12 cellular contexts compared by ENCODE assay signal in genomic region chr2:186570587-186570986, GRCh38. TPM values are rescaled to one million over a fixed set of nuclear protein-coding genes. Genes with fewer than 3 reads are reported as not detected.
DNase-seq lines count a peak whose midpoint lies in the region; ATAC-seq and TF ChIP-seq lines count a peak whose summit lies in the region.
"Had no signal": no experiment of that assay in that cellular context is flagged by ENCODE, and none has a peak within 500 bp of the region (broad histone marks: within the 10 kb centered on the region; RNA-seq: fewer than 3 reads in every experiment).

No MANE protein-coding gene starts in this region.

- CTCF ChIA-PET in Panc1 (lab: Charles Lee), result interaction anchor here (1.1 kb wide), 1 partner anchor 15 kb away, joined by 3 read pairs; no protein-coding TSS in a partner anchor

- TF ChIP-seq CTCF in Panc1 (IDR thresholded peaks at IDR 0.05) (no peak), mucosa of descending colon (IDR thresholded peaks at IDR 0.05) (no peak)

- POLR2A ChIA-PET in Panc1 (lab: Charles Lee), result no interaction called here

- no peaks in the 10 kb centered on the region for H3K9me3 ChIP-seq in Panc1 (ENCODE audit: control insufficient read depth, insufficient read depth, low read depth, low read length)
- H3K9me3 ChIP-seq in mucosa of descending colon, result no peaks in the 10 kb centered on the region

- peak overlapping the region in 1 of 2 experiments; percentile 24; a peak in 2 of 4 replicates for H3K4me3 ChIP-seq in Panc1 (ENCODE audit: low read depth in 2 of 2, low read length in 2 of 2)
- H3K4me3 ChIP-seq in mucosa of descending colon, result no peak overlapping the region
- H3K4me3 ChIP-seq: BLaER1 treated with 17β-estradiol and CSF1 and Interleukin-3, amounts not matched to agents 10 nM and 100 nM had no signal

- ATAC-seq in Panc1 (peak; percentile 76), mucosa of descending colon (peak; percentile 57), GM18870 (IDR thresholded peaks at IDR 0.05; ENCODE audit: unreplicated experiment) (no peak)
- ATAC-seq: activated CD8-positive, alpha-beta memory T cell treated with anti-CD3 and anti-CD28 coated beads, Interleukin-2, amount 10 ng/mL, durations not matched to agents 7 days and 5 days; T-cell had no signal

- H3K4me1 ChIP-seq in Panc1 (ENCODE audit: control insufficient read depth, insufficient read depth, low read length) (peaks cover 32% of the 10 kb centered on the region), mucosa of descending colon (ENCODE audit: low read depth) (no peaks in the 10 kb centered on the region)

- BruUV-seq in Panc1 (replicated peaks; lab: Mats Ljungman, UMichigan), result no TSS peak

- in situ Hi-C loops in Panc1 (cut with HindIII; ENCODE audit: low pct_unique_long_range_greater_than_20kb, low sequenced_read_pairs), result no loop called here

- H3K27me3 ChIP-seq in Panc1 (ENCODE audit: control insufficient read depth, insufficient read depth, low read length), result no peaks in the 10 kb centered on the region
- H3K27me3 ChIP-seq: BLaER1 treated with 17β-estradiol and CSF1 and Interleukin-3, amounts not matched to agents 10 nM and 100 nM had no signal

- no peaks in the 10 kb centered on the region for H3K36me3 ChIP-seq in Panc1 (ENCODE audit: control insufficient read depth, insufficient read depth, low read length)
- no peaks in the 10 kb centered on the region for H3K36me3 ChIP-seq in mucosa of descending colon (ENCODE audit: low read depth)
- H3K36me3 ChIP-seq: BLaER1 treated with 17β-estradiol and CSF1 and Interleukin-3, amounts not matched to agents 10 nM and 100 nM had no signal

- DNase-seq in ELR (ENCODE audit: low read depth) (peak; percentile 79), Panc1 (ENCODE audit: low read depth, low spot score) (no peak), dermis blood vessel endothelial cell (peak; percentile 35), mucosa of descending colon (no peak), midbrain (lab: John Stamatoyannopoulos, UW) (no peak), hepatic stellate cell (ENCODE audit: low spot score) (no peak), HuH-7 (ENCODE audit: low spot score) (no peak)
- DNase-seq: activated CD8-positive, alpha-beta memory T cell treated with anti-CD3 and anti-CD28 coated beads, Interleukin-2, amount 10 ng/mL, durations not matched to agents 7 days and 5 days; NCI-H526 treated with DMSO at 0.1 percent for 48 hours; T-cell had no signal

- intact Hi-C loops in Panc1 (cut with micrococcal nuclease; ENCODE audit: unreplicated experiment) (no loop called here), mucosa of descending colon (cut with DNase I, micrococcal nuclease) (no loop called here)

- H3K27ac ChIP-seq in Panc1 (ENCODE audit: low read length), result peak overlapping the region; percentile 83
- H3K27ac ChIP-seq: BLaER1 treated with 17β-estradiol and CSF1 and Interleukin-3, amounts not matched to agents 10 nM and 100 nM had no signal

RNA-seq across cellular contexts. Expression of gene ITGAV, which starts 19.3 kb away (rescaled TPM):
- total RNA-seq in Panc1 (2021; ENCODE audit: unreplicated experiment), result 218 TPM
- polyA plus RNA-seq in Panc1 (2012; ENCODE audit: insufficient read length), result 140 TPM
- total RNA-seq in dermis blood vessel endothelial cell, result 182 and 188 TPM in 2 replicates
- 10 to 100 TPM; 41.0 to 62.8 (median 47.2) TPM for total RNA-seq in mucosa of descending colon

Comparison
In these comparisons a context has a peak if more than half of its experiments do, and no peak if none do; other contexts are left out.
1. DNase-seq: peak in ELR (single experiment) and dermis blood vessel endothelial cell (single experiment); none in Panc1 (single experiment), mucosa of descending colon (0 of 3), midbrain (single experiment), hepatic stellate cell (single experiment) and HuH-7 (single experiment).